Comparison of ENCODE assay signal across 29 cellular contexts in genomic region chr13:64791373-64791772, GRCh38.
"Had no signal": no experiment of that assay in that cellular context is flagged by ENCODE, and none has a peak within 500 bp of the region (broad histone marks: within the 10 kb centered on the region; RNA-seq: fewer than 3 reads in every experiment).

No MANE protein-coding gene starts in this region.

- H3K36me3 ChIP-seq: colonic mucosa, esophagus squamous epithelium, gastrocnemius medialis, gastroesophageal sphincter, heart left ventricle, heart right ventricle had no signal

- H3K9me3 ChIP-seq: colonic mucosa, esophagus squamous epithelium, gastrocnemius medialis, gastroesophageal sphincter, heart left ventricle had no signal

- H3K27me3 Mint-ChIP-seq: dendritic cell treated with granulocyte-macrophage colony-stimulating factor and Interleukin-4, amounts not matched to agents 40 ng/mL and 50 ng/mL, for 4 days; effector memory CD8-positive, alpha-beta T cell had no signal

- ATAC-seq: effector memory CD8-positive, alpha-beta T cell; esophagus mucosa; foreskin keratinocyte; gastrocnemius medialis; gastroesophageal sphincter; heart left ventricle; heart right ventricle had no signal

- H3K4me3 ChIP-seq: colonic mucosa, coronary artery, dorsolateral prefrontal cortex, esophagus squamous epithelium, gastrocnemius medialis, gastroesophageal sphincter, heart left ventricle, heart right ventricle, hepatocyte had no signal

- H3K27me3 ChIP-seq: colonic mucosa, dorsolateral prefrontal cortex, esophagus squamous epithelium, foreskin keratinocyte, gastrocnemius medialis, gastroesophageal sphincter, heart left ventricle, heart right ventricle, hepatocyte had no signal

- H3K9me3 Mint-ChIP-seq: endodermal cell had no signal

- H3K4me2 ChIP-seq: hepatocyte had no signal

- FAIRE-seq: endometrium, endothelial cell of umbilical vein, frontal cortex had no signal

- DNase-seq: colonic mucosa; cortex of kidney; dermis blood vessel endothelial cell; dorsolateral prefrontal cortex; effector CD4-positive, alpha-beta T cell; effector CD8-positive, alpha-beta T cell; effector memory CD4-positive, alpha-beta T cell; effector memory CD8-positive, alpha-beta T cell; endodermal cell; erythroblast; esophagus squamous epithelium; foreskin fibroblast; foreskin keratinocyte; foreskin melanocyte; gastrocnemius medialis; glutamatergic neuron; head of caudate nucleus; heart left ventricle; heart right ventricle; hippocampal formation had no signal

- H3K27ac Mint-ChIP-seq: dendritic cell treated with granulocyte-macrophage colony-stimulating factor and Interleukin-4, amounts not matched to agents 40 ng/mL and 50 ng/mL, for 4 days; effector memory CD8-positive, alpha-beta T cell; endodermal cell had no signal

- H2AFZ ChIP-seq: hepatocyte had no signal

- H3K27ac ChIP-seq: colonic mucosa, coronary artery, dorsolateral prefrontal cortex, epithelial cell of prostate, esophagus squamous epithelium, foreskin keratinocyte, gastrocnemius medialis, gastroesophageal sphincter, heart left ventricle, heart right ventricle, hepatocyte had no signal

- H3K4me1 Mint-ChIP-seq: endodermal cell had no signal

- H3K79me2 ChIP-seq: hepatocyte had no signal

- H3K4me1 ChIP-seq: colonic mucosa, esophagus squamous epithelium, foreskin keratinocyte, gastrocnemius medialis, gastroesophageal sphincter, heart left ventricle, heart right ventricle had no signal

- H3K4me3 Mint-ChIP-seq: dendritic cell treated with granulocyte-macrophage colony-stimulating factor and Interleukin-4, amounts not matched to agents 40 ng/mL and 50 ng/mL, for 4 days; effector memory CD8-positive, alpha-beta T cell; endodermal cell had no signal
